ENCODE assay signal across 28 cellular contexts in the genomic region with DNA sequence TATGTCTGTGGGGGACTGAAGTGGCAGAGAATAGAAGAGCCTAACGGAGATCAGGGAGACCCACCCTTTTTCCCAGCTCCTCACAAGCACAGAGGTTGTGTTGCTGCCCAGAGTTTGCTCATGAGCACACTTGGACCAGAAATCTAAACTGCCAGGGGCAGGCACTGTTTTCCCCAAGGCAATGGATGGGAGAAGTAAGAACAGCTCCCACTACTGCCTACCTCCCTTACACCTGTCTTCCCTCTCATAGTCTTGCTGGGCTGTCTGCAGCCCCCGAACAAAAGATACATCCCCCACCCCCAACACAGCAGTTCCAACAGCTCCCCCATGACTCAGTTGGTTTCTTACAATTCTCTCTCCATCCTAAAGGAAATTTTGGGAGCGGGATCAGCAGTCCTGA.
"Had no signal": no experiment of that assay in that cellular context is flagged by ENCODE, and none has a peak within 500 bp of the region (broad histone marks: within the 10 kb centered on the region; RNA-seq: fewer than 3 reads in every experiment).

No MANE protein-coding gene starts in this region.

- H3K9me3 Mint-ChIP-seq: activated CD4-positive, alpha-beta memory T cell treated with anti-CD3 and anti-CD28 coated beads, Interleukin-2, amount 10 ng/mL, durations not matched to agents 7 days and 5 days had no signal

- H3K4me2 ChIP-seq: SK-N-SH had no signal

- H3K27me3 Mint-ChIP-seq: activated B cell treated with CpG ODN at 0.5 μM for 24 hours; activated CD4-positive, alpha-beta memory T cell treated with anti-CD3 and anti-CD28 coated beads, Interleukin-2, amount 10 ng/mL, durations not matched to agents 7 days and 5 days; activated CD8-positive, alpha-beta memory T cell treated with anti-CD3 and anti-CD28 coated beads, Interleukin-2, amount 10 ng/mL, durations not matched to agents 7 days and 5 days; activated naive CD4-positive, alpha-beta T cell treated with anti-CD3 and anti-CD28 coated beads, Interleukin-2, amount 10 ng/mL, durations not matched to agents 7 days and 5 days; activated naive CD8-positive, alpha-beta T cell had no signal

- H3K27ac ChIP-seq: ascending aorta, SJSA1 had no signal

- H3K4me3 Mint-ChIP-seq: activated B cell treated with CpG ODN at 0.5 μM for 24 hours; activated CD4-positive, alpha-beta memory T cell treated with anti-CD3 and anti-CD28 coated beads, Interleukin-2, amount 10 ng/mL, durations not matched to agents 7 days and 5 days; activated CD8-positive, alpha-beta memory T cell treated with anti-CD3 and anti-CD28 coated beads, Interleukin-2, amount 10 ng/mL, durations not matched to agents 7 days and 5 days; activated naive CD4-positive, alpha-beta T cell treated with anti-CD3 and anti-CD28 coated beads, Interleukin-2, amount 10 ng/mL, durations not matched to agents 7 days and 5 days; activated naive CD8-positive, alpha-beta T cell; T-helper 1 cell treated with Interleukin-12 subunit alpha and Interleukin-12 subunit beta and Interleukin-4 antibody, amounts not matched to agents 30 μg/mL and 1 μg/mL, for 36 hours; T-helper 2 cell treated with Interferon-gamma antibody and Interleukin-4, amounts not matched to agents 5 μg/mL and 100 μg/mL, for 36 hours had no signal

- H3K27me3 ChIP-seq: ascending aorta, SJSA1 had no signal

- H3K4me1 ChIP-seq: SJSA1 had no signal

- H3K4me1 Mint-ChIP-seq: activated B cell treated with CpG ODN at 0.5 μM for 24 hours; activated CD4-positive, alpha-beta memory T cell treated with anti-CD3 and anti-CD28 coated beads, Interleukin-2, amount 10 ng/mL, durations not matched to agents 7 days and 5 days had no signal

- H3K9me3 ChIP-seq: ascending aorta, SJSA1, SK-N-SH had no signal

- FAIRE-seq: K562 had no signal

- DNase-seq: activated B cell treated with CpG ODN at 0.5 μM for 24 hours; activated CD4-positive, alpha-beta memory T cell treated with anti-CD3 and anti-CD28 coated beads, Interleukin-2, amount 10 ng/mL, durations not matched to agents 7 days and 5 days; activated CD4-positive, alpha-beta T cell treated with anti-CD3 and anti-CD28 coated beads for 4 hours; activated CD4-positive, alpha-beta T cell treated with anti-CD3 and anti-CD28 coated beads, Interleukin-2, amount 50 U/mL, for 1 hour; activated CD4-positive, CD25-positive, alpha-beta regulatory T cell treated with anti-CD3 and anti-CD28 coated beads, Interleukin-2, amount 50 U/mL, for 72 hours; activated CD8-positive, alpha-beta memory T cell treated with anti-CD3 and anti-CD28 coated beads for 24 hours; activated CD8-positive, alpha-beta memory T cell treated with anti-CD3 and anti-CD28 coated beads, Interleukin-2, amount 10 ng/mL, durations not matched to agents 7 days and 5 days; activated CD8-positive, alpha-beta memory T cell treated with anti-CD3 and anti-CD28 coated beads, Interleukin-2, amount 50 U/mL, for 48 hours; activated effector memory CD4-positive, alpha-beta T cell treated with Interleukin-2 at 50 U/mL for 16 hours; activated naive CD4-positive, alpha-beta T cell treated with anti-CD3 and anti-CD28 coated beads, Interleukin-2, amount 10 ng/mL, durations not matched to agents 7 days and 5 days; activated T-cell treated with anti-CD3 and anti-CD28 coated beads, Interleukin-2, amount 50 U/mL, for 48 hours; amygdala; cerebellar nuclear complex; NCI-H1092 treated with DMSO at 0.1 percent for 48 hours; NCI-H187 treated with DMSO at 0.1 percent for 48 hours; NCI-H2081 treated with DMSO at 0.1 percent for 48 hours; NCI-H226; NCI-H446 treated with DMSO at 0.1 percent for 48 hours; NCI-H524; SHP77 treated with DMSO at 0.1 percent for 48 hours; SK-N-SH had no signal

- H3K9ac ChIP-seq: SK-N-SH had no signal

- ATAC-seq: activated CD8-positive, alpha-beta memory T cell treated with anti-CD3 and anti-CD28 coated beads, Interleukin-2, amount 10 ng/mL, durations not matched to agents 7 days and 5 days; K562; Panc1 had no signal

- H3K4me3 ChIP-seq: ascending aorta, K562, SJSA1 had no signal

- H3K36me3 ChIP-seq: ascending aorta, SJSA1 had no signal

- H3K27ac Mint-ChIP-seq: activated B cell treated with CpG ODN at 0.5 μM for 24 hours; activated CD4-positive, alpha-beta memory T cell treated with anti-CD3 and anti-CD28 coated beads, Interleukin-2, amount 10 ng/mL, durations not matched to agents 7 days and 5 days; activated CD8-positive, alpha-beta memory T cell treated with anti-CD3 and anti-CD28 coated beads, Interleukin-2, amount 10 ng/mL, durations not matched to agents 7 days and 5 days; activated naive CD4-positive, alpha-beta T cell treated with anti-CD3 and anti-CD28 coated beads, Interleukin-2, amount 10 ng/mL, durations not matched to agents 7 days and 5 days; activated naive CD8-positive, alpha-beta T cell; T-helper 1 cell treated with Interleukin-12 subunit alpha and Interleukin-12 subunit beta and Interleukin-4 antibody, amounts not matched to agents 30 μg/mL and 1 μg/mL, for 36 hours; T-helper 2 cell treated with Interferon-gamma antibody and Interleukin-4, amounts not matched to agents 5 μg/mL and 100 μg/mL, for 36 hours had no signal
